Comparison of ENCODE assay signal across 19 cellular contexts in genomic region chr11:61171907-61172306, GRCh38. TPM values are rescaled to one million over a fixed set of nuclear protein-coding genes. Genes with fewer than 3 reads are reported as not detected.
DNase-seq lines count a peak whose midpoint lies in the region; ATAC-seq and TF ChIP-seq lines count a peak whose summit lies in the region.
"Had no signal": no experiment of that assay in that cellular context is flagged by ENCODE, and none has a peak within 500 bp of the region (broad histone marks: within the 10 kb centered on the region; RNA-seq: fewer than 3 reads in every experiment).

No MANE protein-coding gene starts in this region.

- ATAC-seq in stimulated activated naive CD8-positive, alpha-beta T cell treated with anti-CD3 and anti-CD28 coated beads, Interleukin-15, amount 100 ng/mL, for 72 hours = peak; percentile 42
- no peak for ATAC-seq in stimulated activated naive CD8-positive, alpha-beta T cell treated with anti-CD3 and anti-CD28 coated beads, Interleukin-15, Interleukin-2, amounts not matched to agents 100 U/mL and 50 U/mL, for 24 hours
- ATAC-seq in activated T-helper 17 cell treated with anti-CD3 and anti-CD28 coated beads, Interleukin-2, amount 50 U/mL, for 72 hours (replicated peaks) = peak; percentile 21
- ATAC-seq in naive B cell (ENCODE audit: low read depth in 2 of 2) (peak; percentile 53), HG02884 (IDR thresholded peaks at IDR 0.05; ENCODE audit: unreplicated experiment) (no peak)
- ATAC-seq: Panc1, Right ventricle myocardium inferior had no signal

- H3K27ac ChIP-seq in testis = no peak overlapping the region

- H3K36me3 ChIP-seq in testis (ENCODE audit: low read depth, missing control alignments) = no peaks in the 10 kb centered on the region

- TF ChIP-seq CTCF in GM10248 (IDR thresholded peaks at IDR 0.05; ENCODE audit: control extremely low read depth, extremely low read depth, low read depth, missing control alignments) (no peak), testis (IDR thresholded peaks at IDR 0.05) (no peak)

- no peak overlapping the region for H3K4me3 ChIP-seq in testis

- POLR2A ChIA-PET in GM10248 (lab: Yijun Ruan, JAX) = no interaction called here

- no peak for DNase-seq in stimulated activated naive CD8-positive, alpha-beta T cell treated with anti-CD3 and anti-CD28 coated beads, Interleukin-15, amount 100 ng/mL, for 72 hours
- DNase-seq in stimulated activated naive CD8-positive, alpha-beta T cell treated with anti-CD3 and anti-CD28 coated beads, Interleukin-15, Interleukin-2, amounts not matched to agents 100 U/mL and 50 U/mL, for 24 hours = no peak
- DNase-seq in naive B cell (peak; percentile 14), GM10248 (ENCODE audit: extremely low spot score) (no peak), testis (no peak)
- DNase-seq: DMS 273 treated with DMSO at 0.1 percent for 48 hours, H9, IMR-90, NCI-H1417, NCI-H1930, NCI-H2171, NCI-H446 treated with DMSO at 0.1 percent for 48 hours, NCI-H774 had no signal

- H3K9me3 Mint-ChIP-seq in stimulated activated naive CD8-positive, alpha-beta T cell treated with anti-CD3 and anti-CD28 coated beads, Interleukin-15, amount 100 ng/mL, for 72 hours = peaks cover 15 to 21% of the 10 kb centered on the region in 2 donors
- peaks cover 4% of the 10 kb centered on the region for H3K9me3 Mint-ChIP-seq in activated T-helper 17 cell treated with anti-CD3 and anti-CD28 coated beads, Interleukin-2, amount 50 U/mL, for 72 hours
- peaks cover 0 to 6% (median 0%) of the 10 kb centered on the region in 7 donors for H3K9me3 Mint-ChIP-seq in naive B cell

- no peaks in the 10 kb centered on the region for H3K36me3 Mint-ChIP-seq in activated T-helper 17 cell treated with anti-CD3 and anti-CD28 coated beads, Interleukin-2, amount 50 U/mL, for 72 hours (ENCODE audit: low read depth)
- peaks cover 0 to 4% of the 10 kb centered on the region in 2 donors for H3K36me3 Mint-ChIP-seq in naive B cell

- no peaks in the 10 kb centered on the region for H3K9me3 ChIP-seq in testis

- H3K4me1 ChIP-seq in testis = no peaks in the 10 kb centered on the region

- no peak for TF ChIP-seq POLR2A in testis (IDR thresholded peaks at IDR 0.05)

- WGBS in testis, 2 donors = 86 to 87% methylated on average over 3 of the region's 3 CpGs

- no peaks in the 10 kb centered on the region for H3K27me3 Mint-ChIP-seq in stimulated activated naive CD8-positive, alpha-beta T cell treated with anti-CD3 and anti-CD28 coated beads, Interleukin-15, amount 100 ng/mL, for 72 hours
- H3K27me3 Mint-ChIP-seq in activated T-helper 17 cell treated with anti-CD3 and anti-CD28 coated beads, Interleukin-2, amount 50 U/mL, for 72 hours = no peaks in the 10 kb centered on the region
- peaks cover 0 to 13% (median 0%) of the 10 kb centered on the region in 3 donors for H3K27me3 Mint-ChIP-seq in naive B cell

- H3K27me3 ChIP-seq in testis = no peaks in the 10 kb centered on the region

- H3K4me1 Mint-ChIP-seq in stimulated activated naive CD8-positive, alpha-beta T cell treated with anti-CD3 and anti-CD28 coated beads, Interleukin-15, amount 100 ng/mL, for 72 hours = peaks cover 35% of the 10 kb centered on the region
- peaks cover 17% of the 10 kb centered on the region for H3K4me1 Mint-ChIP-seq in activated T-helper 17 cell treated with anti-CD3 and anti-CD28 coated beads, Interleukin-2, amount 50 U/mL, for 72 hours
- H3K4me1 Mint-ChIP-seq in naive B cell = peaks cover 30 to 45% (median 33%) of the 10 kb centered on the region in 3 donors
- H3K4me1 Mint-ChIP-seq: H9 had no signal

- no peak overlapping the region for H3K4me3 Mint-ChIP-seq in stimulated activated naive CD8-positive, alpha-beta T cell treated with anti-CD3 and anti-CD28 coated beads, Interleukin-15, amount 100 ng/mL, for 72 hours
- H3K4me3 Mint-ChIP-seq in activated T-helper 17 cell treated with anti-CD3 and anti-CD28 coated beads, Interleukin-2, amount 50 U/mL, for 72 hours = no peak overlapping the region
- peak overlapping the region in 7 of 8 donors; percentile 24 to 86 (median 66) for H3K4me3 Mint-ChIP-seq in naive B cell
- H3K4me3 Mint-ChIP-seq: H9 had no signal

- intact Hi-C loops in testis (cut with DNase I; ENCODE audit: low total_unique reads) = no loop called here

- peak overlapping the region; percentile 8 to 26 for H3K27ac Mint-ChIP-seq in stimulated activated naive CD8-positive, alpha-beta T cell treated with anti-CD3 and anti-CD28 coated beads, Interleukin-15, amount 100 ng/mL, for 72 hours
- H3K27ac Mint-ChIP-seq in activated T-helper 17 cell treated with anti-CD3 and anti-CD28 coated beads, Interleukin-2, amount 50 U/mL, for 72 hours = peak overlapping the region; percentile 75
- H3K27ac Mint-ChIP-seq in naive B cell = peak overlapping the region in 5 of 6 donors; percentile 48 to 92 (median 89)

- CTCF ChIA-PET in GM10248 (lab: Yijun Ruan, JAX) = interaction anchor here (1.2 to 1.5 kb wide), 2 partner anchors 15 to 33 kb away, joined by 3 read pairs; no protein-coding TSS in a partner anchor

RNA-seq across cellular contexts. Expression of gene VPS37C, which starts 10.7 kb away (rescaled TPM):
- 10 to 100 TPM in 1 of 2 donors, 1 to 10 TPM in 1; 9.7 to 14.5 TPM for total RNA-seq in activated T-helper 17 cell treated with anti-CD3 and anti-CD28 coated beads, Interleukin-2, amount 50 U/mL, for 72 hours
- polyA plus RNA-seq in naive B cell (ENCODE audit: low read depth in 6 of 6) = 1 to 10 TPM; 1.0 to 4.6 (median 2.4) TPM
- total RNA-seq in testis = 10 to 100 TPM; 29.1 to 31.0 TPM
- 36.9 TPM for polyA plus RNA-seq in testis (ENCODE audit: insufficient read depth, low read depth, low replicate concordance)

RNA-seq across cellular contexts. Expression of gene PGA3, which starts 31.4 kb away (rescaled TPM):
- total RNA-seq in activated T-helper 17 cell treated with anti-CD3 and anti-CD28 coated beads, Interleukin-2, amount 50 U/mL, for 72 hours = not detected
- polyA plus RNA-seq in naive B cell (ENCODE audit: low read depth in 6 of 6) = not detected
- total RNA-seq in testis = 1 to 10 TPM in 1 of 2 donors, under 1 TPM in 1; 0.31 to 1.7 TPM
- 1.7 TPM for polyA plus RNA-seq in testis (ENCODE audit: insufficient read depth, low read depth, low replicate concordance)
- total RNA-seq: A673, Daoy, H9 had no signal
- polyA plus RNA-seq: IMR-90 had no signal

RNA-seq across cellular contexts. Expression of gene PGA4, which starts 50.2 kb away (rescaled TPM):
- total RNA-seq in activated T-helper 17 cell treated with anti-CD3 and anti-CD28 coated beads, Interleukin-2, amount 50 U/mL, for 72 hours = not detected
- under 1 TPM in 1 of 6 donors, not detected in 5; 0.17 TPM for polyA plus RNA-seq in naive B cell (ENCODE audit: low read depth in 6 of 6)
- under 1 TPM in 1 of 2 donors, not detected in 1; 0.56 TPM for total RNA-seq in testis
- 7.2 TPM for polyA plus RNA-seq in testis (ENCODE audit: insufficient read depth, low read depth, low replicate concordance)
- total RNA-seq: A673, Daoy, H9, IMR-90, Right ventricle myocardium inferior had no signal
- polyA plus RNA-seq: IMR-90 had no signal

Comparison
In these comparisons a context has a peak if more than half of its experiments do, and no peak if none do; other contexts are left out.
1. ATAC-seq: peak in stimulated activated naive CD8-positive, alpha-beta T cell treated with anti-CD3 and anti-CD28 coated beads, Interleukin-15, amount 100 ng/mL, for 72 hours (single experiment), activated T-helper 17 cell treated with anti-CD3 and anti-CD28 coated beads, Interleukin-2, amount 50 U/mL, for 72 hours (single experiment) and naive B cell (2 of 2); none in stimulated activated naive CD8-positive, alpha-beta T cell treated with anti-CD3 and anti-CD28 coated beads, Interleukin-15, Interleukin-2, amounts not matched to agents 100 U/mL and 50 U/mL, for 24 hours (single experiment) and HG02884 (single experiment).
2. H3K27ac Mint-ChIP-seq: peak in every context shown above with its lines; median percentile 89 in naive B cell; 75 in activated T-helper 17 cell treated with anti-CD3 and anti-CD28 coated beads, Interleukin-2, amount 50 U/mL, for 72 hours; 17 in stimulated activated naive CD8-positive, alpha-beta T cell treated with anti-CD3 and anti-CD28 coated beads, Interleukin-15, amount 100 ng/mL, for 72 hours.
3. H3K4me3 Mint-ChIP-seq: peak in naive B cell (7 of 8); none in stimulated activated naive CD8-positive, alpha-beta T cell treated with anti-CD3 and anti-CD28 coated beads, Interleukin-15, amount 100 ng/mL, for 72 hours (0 of 2) and activated T-helper 17 cell treated with anti-CD3 and anti-CD28 coated beads, Interleukin-2, amount 50 U/mL, for 72 hours (single experiment).